Comparison of ENCODE assay signal across 8 cellular contexts in the genomic region with DNA sequence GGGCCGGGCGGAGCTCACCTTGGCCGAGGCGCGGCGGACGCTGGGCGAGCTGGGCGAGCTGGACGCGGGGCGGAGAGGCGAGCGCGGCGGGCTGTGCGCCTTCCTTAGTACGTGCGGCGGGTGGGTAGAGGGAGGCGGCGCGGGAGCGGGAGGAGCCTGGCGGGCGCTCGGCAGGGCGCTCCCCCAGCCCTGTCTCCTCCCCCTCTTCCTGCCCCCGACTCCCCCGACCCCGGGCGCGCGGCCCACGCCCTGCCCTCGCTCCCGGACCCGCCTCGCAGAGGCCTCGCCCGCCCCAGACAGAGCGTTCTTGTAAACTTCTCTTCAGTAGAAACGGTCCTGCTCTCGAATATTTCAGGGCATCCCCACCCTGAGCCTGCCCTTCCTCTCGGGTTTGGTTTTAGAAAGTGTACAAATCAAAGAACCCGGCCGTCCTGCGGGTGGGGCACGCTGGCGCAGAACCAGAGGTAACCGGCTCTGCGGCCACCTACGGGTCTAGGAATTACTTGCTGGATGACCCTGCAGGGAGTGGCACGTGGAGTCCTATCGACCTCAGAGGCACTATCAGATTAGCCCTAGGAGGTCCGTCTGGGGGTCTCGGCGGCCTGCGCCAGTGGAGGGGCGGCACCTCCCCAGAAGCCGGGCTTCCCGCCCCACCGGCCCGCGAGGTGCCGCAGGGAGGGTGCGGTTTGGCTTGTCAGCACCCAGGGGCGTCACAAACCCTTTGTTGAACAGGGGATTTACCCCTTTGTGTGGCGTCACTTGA. TPM values are rescaled to one million over a fixed set of nuclear protein-coding genes. Genes with fewer than 3 reads are reported as not detected.
DNase-seq lines count a peak whose midpoint lies in the region; ATAC-seq and TF ChIP-seq lines count a peak whose summit lies in the region.

A gene with protein sequence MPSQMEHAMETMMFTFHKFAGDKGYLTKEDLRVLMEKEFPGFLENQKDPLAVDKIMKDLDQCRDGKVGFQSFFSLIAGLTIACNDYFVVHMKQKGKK (minus strand): TSS at position 126 of the 763 bp plus-strand sequence. CDS start 7,629 bp downstream, outside the sequence.

- H3K27ac ChIP-seq in left lung, result peak within 1 kb of the TSS; percentile 98

- POLR2A ChIA-PET in GM10248 (lab: Yijun Ruan, JAX), result no interaction called here

- peak within 1 kb of the TSS; percentile 98 for H3K27ac Mint-ChIP-seq in activated CD4-positive, alpha-beta T cell treated with anti-CD3 and anti-CD28 coated beads, Interleukin-2, amount 10 ng/mL, durations not matched to agents 24 days and 14 days

- peak; percentile 26 for DNase-seq in GM10248 (ENCODE audit: extremely low spot score)
- peak; percentile 15 for DNase-seq in MV-4-11 (lab: John Stamatoyannopoulos, UW)
- peak; percentile 94 for DNase-seq in activated CD4-positive, alpha-beta T cell treated with anti-CD3 and anti-CD28 coated beads, Interleukin-2, amount 10 ng/mL, durations not matched to agents 24 days and 14 days
- DNase-seq in dedifferentiated amniotic fluid mesenchymal stem cell (ENCODE audit: extremely low spot score), result peak; percentile 49
- DNase-seq in left lung, result peak; percentile 90 to 94
- peak; percentile 49 to 65 (median 49) for DNase-seq in stimulated activated CD4-positive, alpha-beta T cell treated with anti-CD3 and anti-CD28 coated beads, TNF-alpha, amount 100 ng/mL, for 1 hour (ENCODE audit: low read depth in 3 of 3, low spot score in 1 of 3)
- no peak for DNase-seq in epidermal melanocyte (ENCODE audit: insufficient read length, low spot score)

- H3K9me3 Mint-ChIP-seq in activated CD4-positive, alpha-beta T cell treated with anti-CD3 and anti-CD28 coated beads, Interleukin-2, amount 10 ng/mL, durations not matched to agents 24 days and 14 days, result no peaks in the 10 kb centered on the region

- peaks cover 49% of the 10 kb centered on the region for H3K4me1 Mint-ChIP-seq in activated CD4-positive, alpha-beta T cell treated with anti-CD3 and anti-CD28 coated beads, Interleukin-2, amount 10 ng/mL, durations not matched to agents 24 days and 14 days

- ATAC-seq in left lung (peak; percentile 76), HG03565 (IDR thresholded peaks at IDR 0.05; ENCODE audit: unreplicated experiment) (no peak)

- peaks cover 12% of the 10 kb centered on the region for H3K36me3 Mint-ChIP-seq in activated CD4-positive, alpha-beta T cell treated with anti-CD3 and anti-CD28 coated beads, Interleukin-2, amount 10 ng/mL, durations not matched to agents 24 days and 14 days (ENCODE audit: low read depth)

- peak within 1 kb of the TSS; percentile 79 to 84 for H3K4me3 ChIP-seq in left lung

- peaks cover 32 to 65% of the 10 kb centered on the region in 2 donors for H3K4me1 ChIP-seq in left lung

- no peaks in the 10 kb centered on the region for H3K9me3 ChIP-seq in left lung

- peak within 1 kb of the TSS; percentile 93 for H3K4me3 Mint-ChIP-seq in activated CD4-positive, alpha-beta T cell treated with anti-CD3 and anti-CD28 coated beads, Interleukin-2, amount 10 ng/mL, durations not matched to agents 24 days and 14 days

- H3K27me3 Mint-ChIP-seq in activated CD4-positive, alpha-beta T cell treated with anti-CD3 and anti-CD28 coated beads, Interleukin-2, amount 10 ng/mL, durations not matched to agents 24 days and 14 days, result peaks cover 8% of the 10 kb centered on the region

- intact Hi-C loops in activated CD4-positive, alpha-beta T cell treated with anti-CD3 and anti-CD28 coated beads, Interleukin-2, amount 10 ng/mL, durations not matched to agents 24 days and 14 days (cut with micrococcal nuclease), result loop anchor here (1.0 kb wide), 1 partner anchor 10 kb away; no protein-coding TSS in a partner anchor
- intact Hi-C loops in left lung (cut with DNase I), result loop anchor here in 1 of 2 donors (10.0 kb wide), 1 partner anchor 59 kb away; no protein-coding TSS in a partner anchor

- CTCF ChIA-PET in GM10248 (lab: Yijun Ruan, JAX), result interaction anchor here (1.2 to 2.0 kb wide), 3 partner anchors 8 to 60 kb away, joined by 3 to 7 read pairs (median 5); no protein-coding TSS in a partner anchor

- peaks cover 0 to 30% of the 10 kb centered on the region in 2 donors for H3K27me3 ChIP-seq in left lung

- TF ChIP-seq CTCF in GM10248 (IDR thresholded peaks at IDR 0.05; ENCODE audit: control extremely low read depth, extremely low read depth, low read depth, missing control alignments) (no peak), left lung (IDR thresholded peaks at IDR 0.05) (no peak)

- no peaks in the 10 kb centered on the region for H3K36me3 ChIP-seq in left lung

RNA-seq across cellular contexts. Expression of the gene that starts here (rescaled TPM):
- total RNA-seq in activated CD4-positive, alpha-beta T cell treated with anti-CD3 and anti-CD28 coated beads, Interleukin-2, amount 10 ng/mL, durations not matched to agents 24 days and 14 days, result 103 and 107 TPM in 2 replicates
- total RNA-seq in left lung, result 1,000 to 10,000 TPM; 1,069 to 1,250 TPM
